In genomic region chr6:2713473-2714358, GRCh38 we compare ENCODE assay signal across 1 cellular context.
TF ChIP-seq lines count a peak whose summit lies in the region.

No MANE protein-coding gene starts in this region.

TF ChIP-seq in WTC11, 78 proteins besides CTCF, POLR2A, EP300 and RAD21 (continued from another document):
- TF ChIP-seq, protein P1, sequence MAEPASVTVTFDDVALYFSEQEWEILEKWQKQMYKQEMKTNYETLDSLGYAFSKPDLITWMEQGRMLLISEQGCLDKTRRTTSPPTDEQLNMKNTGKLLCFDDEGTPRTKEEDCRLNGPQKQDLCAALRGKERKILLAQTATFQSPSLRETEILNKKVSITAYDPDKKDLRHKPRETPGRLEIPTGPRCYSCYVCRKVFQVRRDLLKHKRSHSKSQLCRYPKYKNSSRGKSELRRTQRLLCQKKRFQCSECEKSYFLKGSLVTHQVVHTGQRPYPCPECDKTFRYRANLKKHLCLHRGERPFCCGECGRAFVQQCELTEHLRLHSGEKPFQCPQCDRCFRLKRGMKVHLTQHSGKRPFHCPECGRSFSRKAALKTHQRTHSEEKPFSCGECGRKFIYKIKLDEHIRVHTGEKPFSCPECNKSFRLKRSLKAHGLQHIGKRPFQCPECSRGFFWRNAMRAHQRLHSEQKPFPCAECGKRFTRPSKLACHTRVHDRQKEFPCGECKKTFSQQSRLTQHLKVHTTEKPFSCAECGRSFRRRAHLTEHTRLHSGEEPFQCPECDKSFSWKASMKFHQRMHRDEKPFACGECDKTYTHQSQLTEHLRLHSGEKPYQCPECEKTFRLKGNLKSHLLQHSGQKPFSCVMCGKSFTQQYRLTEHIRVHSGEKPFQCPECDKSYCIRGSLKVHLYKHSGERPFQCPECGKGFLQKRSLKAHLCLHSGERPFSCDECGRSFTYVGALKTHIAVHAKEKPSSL (CRISPR knock-in tag; conservative IDR thresholded peaks at IDR 0.05), result no peak
